Comparison of ENCODE assay signal across 13 cellular contexts in the genomic region with DNA sequence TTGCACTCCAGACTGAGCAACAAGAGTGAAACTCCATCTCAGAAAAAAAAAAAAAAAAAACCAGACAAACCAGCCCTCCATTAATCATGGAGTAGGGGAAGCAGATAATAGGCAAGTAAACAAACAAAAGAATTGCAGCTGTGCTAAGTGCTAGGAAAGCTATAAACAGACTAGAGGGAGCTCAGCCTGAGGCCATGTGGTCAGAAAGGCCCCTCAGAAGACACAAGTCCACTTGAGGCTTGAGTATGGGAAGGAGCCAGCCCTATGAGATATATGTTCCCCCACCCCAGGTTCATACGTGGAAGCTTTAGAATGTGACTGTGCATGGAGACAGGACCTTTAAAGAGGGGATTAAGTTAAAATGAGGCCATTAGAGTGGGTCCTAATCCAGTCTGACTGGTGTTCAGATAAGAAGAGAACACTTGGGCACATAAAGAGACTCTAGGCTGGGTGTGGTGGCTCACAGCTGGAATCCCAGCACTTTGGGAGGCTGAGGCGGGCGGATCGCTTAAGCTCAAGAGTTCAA.
DNase-seq lines count a peak whose midpoint lies in the region; ATAC-seq and TF ChIP-seq lines count a peak whose summit lies in the region.
"Had no signal": no experiment of that assay in that cellular context is flagged by ENCODE, and none has a peak within 500 bp of the region (broad histone marks: within the 10 kb centered on the region; RNA-seq: fewer than 3 reads in every experiment).

No MANE protein-coding gene starts in this region.

- H2AFZ ChIP-seq in PC-9: no peak overlapping the region
- H2AFZ ChIP-seq: GM23338 had no signal

- H3K4me1 ChIP-seq in PC-9 (replicated peaks; ENCODE audit: insufficient read depth): peaks cover 20% of the 10 kb centered on the region
- H3K4me1 ChIP-seq in spleen: no peaks in the 10 kb centered on the region
- H3K4me1 ChIP-seq in esophagus muscularis mucosa: peaks cover 0 to 15% (median 14%) of the 10 kb centered on the region in 4 donors

- H3K79me2 ChIP-seq in PC-9 (ENCODE audit: low read depth): no peaks in the 10 kb centered on the region

- no peak for TF ChIP-seq EP300 in esophagus muscularis mucosa (IDR thresholded peaks at IDR 0.05)

- TF ChIP-seq POLR2A in spleen (IDR thresholded peaks at IDR 0.05) (no peak), esophagus muscularis mucosa (IDR thresholded peaks at IDR 0.05; ENCODE audit: low read depth) (no peak)

- WGBS in spleen, 5 donors: 92 to 98% (median 98%) methylated on average over 4 of the region's 4 CpGs
- WGBS in esophagus muscularis mucosa: 98% methylated on average over 4 of the region's 4 CpGs

- CTCF ChIA-PET in PC-9 (lab: Charles Lee): interaction anchor here (0.6 to 0.7 kb wide), 2 partner anchors 37 to 84 kb away, joined by 3 to 14 read pairs; no protein-coding TSS in a partner anchor

- H3K4me3 Mint-ChIP-seq in nephron progenitor cell: no peak overlapping the region
- H3K4me3 Mint-ChIP-seq in stimulated activated naive CD8-positive, alpha-beta T cell treated with anti-CD3 and anti-CD28 coated beads, Interleukin-15, amount 100 ng/mL, for 72 hours: no peak overlapping the region
- H3K4me3 Mint-ChIP-seq: activated naive CD8-positive, alpha-beta T cell treated with anti-CD3 and anti-CD28 coated beads, Interleukin-2, amount 50 U/mL, for 24 hours; GM23338 had no signal

- H3F3A ChIP-seq in PC-9 (ENCODE audit: insufficient read depth, low read depth): peaks cover 15% of the 10 kb centered on the region

- TF ChIP-seq CTCF in PC-9 (conservative IDR thresholded peaks at IDR 0.05) (no peak), nephron progenitor cell (IDR thresholded peaks at IDR 0.05) (no peak), spleen (IDR thresholded peaks at IDR 0.05 in 8 of 11, conservative IDR thresholded peaks at IDR 0.05 in 3 of 11) (no peak), esophagus muscularis mucosa (IDR thresholded peaks at IDR 0.05) (no peak)

- peak overlapping the region; percentile 8 for H3K27ac Mint-ChIP-seq in nephron progenitor cell
- H3K27ac Mint-ChIP-seq in stimulated activated naive CD8-positive, alpha-beta T cell treated with anti-CD3 and anti-CD28 coated beads, Interleukin-15, amount 100 ng/mL, for 72 hours: no peak overlapping the region
- H3K27ac Mint-ChIP-seq: activated naive CD8-positive, alpha-beta T cell treated with anti-CD3 and anti-CD28 coated beads, Interleukin-2, amount 50 U/mL, for 24 hours; GM23338 had no signal

- H3K4me1 Mint-ChIP-seq in nephron progenitor cell: peaks cover 35% of the 10 kb centered on the region
- H3K4me1 Mint-ChIP-seq in stimulated activated naive CD8-positive, alpha-beta T cell treated with anti-CD3 and anti-CD28 coated beads, Interleukin-15, amount 100 ng/mL, for 72 hours: peaks cover 12% of the 10 kb centered on the region
- H3K4me1 Mint-ChIP-seq: activated naive CD8-positive, alpha-beta T cell treated with anti-CD3 and anti-CD28 coated beads, Interleukin-2, amount 50 U/mL, for 24 hours had no signal

- intact Hi-C loops in PC-9 (cut with micrococcal nuclease; ENCODE audit: unreplicated experiment) (no loop called here), spleen (cut with DNase I; ENCODE audit: low total_unique reads) (no loop called here), esophagus muscularis mucosa (cut with DNase I) (no loop called here)

- H3K9me3 ChIP-seq in PC-9 (ENCODE audit: insufficient read depth, low read depth) (no peaks in the 10 kb centered on the region), spleen (peaks cover 0 to 6% (median 0%) of the 10 kb centered on the region in 8 donors), esophagus muscularis mucosa (no peaks in the 10 kb centered on the region)
- H3K9me3 ChIP-seq: upper lobe of left lung had no signal

- H3K9me2 ChIP-seq in PC-9 (ENCODE audit: insufficient read depth): no peaks in the 10 kb centered on the region

- no peak overlapping the region for H3K4me3 ChIP-seq in PC-9
- H3K4me3 ChIP-seq in spleen: no peak overlapping the region
- no peak overlapping the region for H3K4me3 ChIP-seq in esophagus muscularis mucosa
- H3K4me3 ChIP-seq: GM23338, upper lobe of left lung had no signal

- no peaks in the 10 kb centered on the region for H4K20me1 ChIP-seq in PC-9 (ENCODE audit: insufficient read depth)

- no TSS peak for BruUV-seq in PC-9 (replicated peaks; lab: Mats Ljungman, UMichigan)

- peaks cover 25% of the 10 kb centered on the region for H3K9me3 Mint-ChIP-seq in nephron progenitor cell
- H3K9me3 Mint-ChIP-seq in stimulated activated naive CD8-positive, alpha-beta T cell treated with anti-CD3 and anti-CD28 coated beads, Interleukin-15, amount 100 ng/mL, for 72 hours: no peaks in the 10 kb centered on the region
- H3K9me3 Mint-ChIP-seq: activated naive CD8-positive, alpha-beta T cell treated with anti-CD3 and anti-CD28 coated beads, Interleukin-2, amount 50 U/mL, for 24 hours had no signal

- H3K4me2 ChIP-seq in PC-9: peak overlapping the region; percentile 68
- H3K4me2 ChIP-seq: GM23338 had no signal

- H3K27me3 ChIP-seq in PC-9 (ENCODE audit: insufficient read depth, low read depth) (no peaks in the 10 kb centered on the region), spleen (replicated peaks in 1 of 7) (no peaks in the 10 kb centered on the region), esophagus muscularis mucosa (no peaks in the 10 kb centered on the region)
- H3K27me3 ChIP-seq: upper lobe of left lung had no signal

- no peaks in the 10 kb centered on the region for H3K36me3 ChIP-seq in PC-9 (ENCODE audit: low read depth)
- H3K36me3 ChIP-seq in spleen: peaks cover 0 to 21% (median 0%) of the 10 kb centered on the region in 6 donors
- H3K36me3 ChIP-seq in esophagus muscularis mucosa: peaks cover 0 to 11% (median 4%) of the 10 kb centered on the region in 4 donors

- POLR2A ChIA-PET in PC-9 (lab: Charles Lee; ENCODE audit: unreplicated experiment): interaction anchor here (0.7 kb wide), 1 partner anchor 53 kb away, joined by 19 read pairs; no protein-coding TSS in a partner anchor

- ATAC-seq in stimulated activated naive CD8-positive, alpha-beta T cell treated with anti-CD3 and anti-CD28 coated beads, Interleukin-15, amount 100 ng/mL, for 72 hours: no peak
- ATAC-seq: activated naive CD8-positive, alpha-beta T cell treated with anti-CD3 and anti-CD28 coated beads, Interleukin-2, amount 50 U/mL, for 24 hours; GM23338 had no signal

- peaks cover 7% of the 10 kb centered on the region for H3K27me3 Mint-ChIP-seq in nephron progenitor cell (ENCODE audit: low read depth, poor library complexity)
- H3K27me3 Mint-ChIP-seq in stimulated activated naive CD8-positive, alpha-beta T cell treated with anti-CD3 and anti-CD28 coated beads, Interleukin-15, amount 100 ng/mL, for 72 hours: no peaks in the 10 kb centered on the region
- H3K27me3 Mint-ChIP-seq: activated naive CD8-positive, alpha-beta T cell treated with anti-CD3 and anti-CD28 coated beads, Interleukin-2, amount 50 U/mL, for 24 hours had no signal

- H3K27ac ChIP-seq in PC-9 (peak overlapping the region; percentile 67), spleen (no peak overlapping the region), esophagus muscularis mucosa (replicated peaks in 1 of 4) (no peak overlapping the region)
- H3K27ac ChIP-seq: upper lobe of left lung had no signal

- H3K36me3 Mint-ChIP-seq in nephron progenitor cell (ENCODE audit: low read depth): peaks cover 32% of the 10 kb centered on the region

- DNase-seq in ELF-1 (ENCODE audit: low read depth, low spot score) (peak; percentile 91), NCI-H146 (lab: John Stamatoyannopoulos, UW) (peak; percentile 82), PC-9 (peak; percentile 32 to 93), nephron progenitor cell (no peak), spleen (no peak), esophagus muscularis mucosa (ENCODE audit: extremely low spot score) (no peak), nucleus accumbens (lab: John Stamatoyannopoulos, UW) (no peak)
- no peak for DNase-seq in stimulated activated naive CD8-positive, alpha-beta T cell treated with anti-CD3 and anti-CD28 coated beads, Interleukin-15, amount 100 ng/mL, for 72 hours
- DNase-seq: activated naive CD8-positive, alpha-beta T cell treated with anti-CD3 and anti-CD28 coated beads, Interleukin-2, amount 50 U/mL, for 24 hours; kidney glomerular epithelial cell; NCI-H1930; upper lobe of left lung had no signal

Comparison
In these comparisons a context has a peak if more than half of its experiments do, and no peak if none do; other contexts are left out.
1. DNase-seq: peak in ELF-1 (single experiment), NCI-H146 (single experiment) and PC-9 (2 of 2); none in nephron progenitor cell (single experiment), spleen (single experiment), esophagus muscularis mucosa (single experiment), stimulated activated naive CD8-positive, alpha-beta T cell treated with anti-CD3 and anti-CD28 coated beads, Interleukin-15, amount 100 ng/mL, for 72 hours (0 of 2) and nucleus accumbens (0 of 56).